Comparison of ENCODE assay signal across 12 cellular contexts in the genomic region with DNA sequence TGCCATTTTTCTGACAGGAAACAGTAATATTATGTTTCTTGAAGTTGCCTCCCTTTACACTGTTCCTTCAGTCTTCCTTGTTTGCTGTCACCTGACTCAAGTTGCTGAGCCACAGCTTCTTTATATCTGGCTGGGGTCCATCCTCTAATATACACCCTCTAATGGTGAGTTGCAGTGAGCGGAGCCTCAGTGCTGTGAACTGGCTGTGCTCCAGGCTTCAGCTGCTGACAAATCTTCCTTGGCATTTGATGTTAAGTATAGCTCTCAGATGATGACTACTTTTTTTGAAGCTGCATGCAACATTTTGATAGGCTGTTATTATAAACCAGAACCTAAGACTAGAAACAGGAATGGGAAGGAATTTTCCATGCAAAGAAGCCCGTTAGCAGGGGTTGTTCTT.
DNase-seq lines count a peak whose midpoint lies in the region; ATAC-seq, FAIRE-seq and TF ChIP-seq lines count a peak whose summit lies in the region.
"Had no signal": no experiment of that assay in that cellular context is flagged by ENCODE, and none has a peak within 500 bp of the region (broad histone marks: within the 10 kb centered on the region; RNA-seq: fewer than 3 reads in every experiment).

No MANE protein-coding gene starts in this region.

- no peaks in the 10 kb centered on the region for H3K9me2 ChIP-seq in neural cell (ENCODE audit: insufficient read depth, low read length)

- TF ChIP-seq POLR2A in H54 (IDR thresholded peaks at IDR 0.05; ENCODE audit: low read depth, low read length) (no peak), GM12891 (IDR thresholded peaks at IDR 0.05; ENCODE audit: low read depth, low read length) (no peak)

- TF ChIP-seq CTCF in OCI-LY3 (IDR thresholded peaks at IDR 0.05; ENCODE audit: low read depth, low read length) = no peak
- no peak for TF ChIP-seq CTCF in epithelial cell of esophagus (IDR thresholded peaks at IDR 0.05; ENCODE audit: insufficient read depth, low read depth, low read length, missing control alignments)
- TF ChIP-seq CTCF in neural cell (IDR thresholded peaks at IDR 0.05; ENCODE audit: poor library complexity, severe bottlenecking) = peak; percentile 11

- peaks cover 19% of the 10 kb centered on the region for H3K4me1 ChIP-seq in OCI-LY3 (ENCODE audit: low read length)

- H3K4me2 ChIP-seq in OCI-LY3 (ENCODE audit: low read length) (peak overlapping the region; percentile 3; the same call in 1 of the 2 replicates), neural cell (ENCODE audit: low read length) (no peak overlapping the region)

- H3K9ac ChIP-seq in OCI-LY3 (ENCODE audit: low read length) = no peak overlapping the region
- H3K9ac ChIP-seq in neural cell (ENCODE audit: low read length) = no peak overlapping the region

- no peak overlapping the region for H2AFZ ChIP-seq in OCI-LY3 (ENCODE audit: low read depth, low read length)
- no peak overlapping the region for H2AFZ ChIP-seq in neural cell (ENCODE audit: low read depth, low read length)

- no peaks in the 10 kb centered on the region for H3F3A ChIP-seq in neural cell (ENCODE audit: insufficient read depth, low read length, poor library complexity, severe bottlenecking)

- H4K20me1 ChIP-seq in OCI-LY3 (ENCODE audit: insufficient read depth, low read length) (no peaks in the 10 kb centered on the region), neural cell (ENCODE audit: insufficient read depth) (no peaks in the 10 kb centered on the region)

- H3K9me3 ChIP-seq in OCI-LY3 (ENCODE audit: insufficient read depth, low read length) (no peaks in the 10 kb centered on the region), neural cell (ENCODE audit: low read length) (no peaks in the 10 kb centered on the region)
- H3K9me3 ChIP-seq: thoracic aorta had no signal

- DNase-seq in H54 (ENCODE audit: insufficient read length, low spot score) (no peak), epithelial cell of esophagus (ENCODE audit: low read depth) (peak; percentile 40), iPS-NIHi11 (ENCODE audit: low spot score) (no peak), GM12891 (ENCODE audit: insufficient read length, low spot score) (no peak)
- DNase-seq: NCI-H510A treated with DMSO at 0.1 percent for 48 hours had no signal

- TF ChIP-seq RAD21 in neural cell (conservative IDR thresholded peaks at IDR 0.05) = no peak

- no peak overlapping the region for H3K27ac ChIP-seq in OCI-LY3 (ENCODE audit: low read length)
- no peak overlapping the region for H3K27ac ChIP-seq in neural cell (ENCODE audit: low read length)
- H3K27ac ChIP-seq: SK-N-MC, thoracic aorta had no signal

- H3K36me3 ChIP-seq in OCI-LY3 (replicated peaks; ENCODE audit: low read depth, low read length) (no peaks in the 10 kb centered on the region), neural cell (ENCODE audit: insufficient read depth, low read length) (no peaks in the 10 kb centered on the region)
- H3K36me3 ChIP-seq: thoracic aorta had no signal

- peak; percentile 60 for FAIRE-seq in H54 (lab: Jason Lieb, UNC)
- no peak for FAIRE-seq in GM12891 (lab: Jason Lieb, UNC)
- FAIRE-seq: islet of Langerhans had no signal

- H3K79me2 ChIP-seq in OCI-LY3 (ENCODE audit: low read length) = no peaks in the 10 kb centered on the region
- H3K79me2 ChIP-seq in neural cell (replicated peaks; ENCODE audit: insufficient read depth, low read length) = no peaks in the 10 kb centered on the region

- H3K27me3 ChIP-seq in OCI-LY3 (ENCODE audit: low read depth, low read length) = peaks cover 8% of the 10 kb centered on the region; the same call in 1 of the 2 replicates
- H3K27me3 ChIP-seq in neural cell (ENCODE audit: insufficient read depth, low read depth, low read length) = no peaks in the 10 kb centered on the region

- H3K4me3 ChIP-seq in OCI-LY3 (ENCODE audit: low read length) = no peak overlapping the region
- no peak overlapping the region for H3K4me3 ChIP-seq in epithelial cell of esophagus (ENCODE audit: low read length)
- H3K4me3 ChIP-seq in neural cell (ENCODE audit: low read length) = no peak overlapping the region
- H3K4me3 ChIP-seq: SK-N-MC, thoracic aorta had no signal

- no peak for ATAC-seq in HG03135 (IDR thresholded peaks at IDR 0.05; ENCODE audit: unreplicated experiment)
- no peak for ATAC-seq in GM19467 (IDR thresholded peaks at IDR 0.05; ENCODE audit: unreplicated experiment)

- TF ChIP-seq EP300 in neural cell (conservative IDR thresholded peaks at IDR 0.05; ENCODE audit: poor library complexity, severe bottlenecking) = no peak

TF ChIP-seq in neural cell, 6 proteins besides CTCF, POLR2A, EP300 and RAD21:
- TF ChIP-seq POLR2AphosphoS5 (IDR thresholded peaks at IDR 0.05) = no peak
- TF ChIP-seq EZH2 (IDR thresholded peaks at IDR 0.05; ENCODE audit: borderline replicate concordance, insufficient read depth, low read length, poor library complexity, severe bottlenecking) = no peak
- TF ChIP-seq MXI1 (conservative IDR thresholded peaks at IDR 0.05; ENCODE audit: poor library complexity, severe bottlenecking) = no peak
- TF ChIP-seq, protein P1, sequence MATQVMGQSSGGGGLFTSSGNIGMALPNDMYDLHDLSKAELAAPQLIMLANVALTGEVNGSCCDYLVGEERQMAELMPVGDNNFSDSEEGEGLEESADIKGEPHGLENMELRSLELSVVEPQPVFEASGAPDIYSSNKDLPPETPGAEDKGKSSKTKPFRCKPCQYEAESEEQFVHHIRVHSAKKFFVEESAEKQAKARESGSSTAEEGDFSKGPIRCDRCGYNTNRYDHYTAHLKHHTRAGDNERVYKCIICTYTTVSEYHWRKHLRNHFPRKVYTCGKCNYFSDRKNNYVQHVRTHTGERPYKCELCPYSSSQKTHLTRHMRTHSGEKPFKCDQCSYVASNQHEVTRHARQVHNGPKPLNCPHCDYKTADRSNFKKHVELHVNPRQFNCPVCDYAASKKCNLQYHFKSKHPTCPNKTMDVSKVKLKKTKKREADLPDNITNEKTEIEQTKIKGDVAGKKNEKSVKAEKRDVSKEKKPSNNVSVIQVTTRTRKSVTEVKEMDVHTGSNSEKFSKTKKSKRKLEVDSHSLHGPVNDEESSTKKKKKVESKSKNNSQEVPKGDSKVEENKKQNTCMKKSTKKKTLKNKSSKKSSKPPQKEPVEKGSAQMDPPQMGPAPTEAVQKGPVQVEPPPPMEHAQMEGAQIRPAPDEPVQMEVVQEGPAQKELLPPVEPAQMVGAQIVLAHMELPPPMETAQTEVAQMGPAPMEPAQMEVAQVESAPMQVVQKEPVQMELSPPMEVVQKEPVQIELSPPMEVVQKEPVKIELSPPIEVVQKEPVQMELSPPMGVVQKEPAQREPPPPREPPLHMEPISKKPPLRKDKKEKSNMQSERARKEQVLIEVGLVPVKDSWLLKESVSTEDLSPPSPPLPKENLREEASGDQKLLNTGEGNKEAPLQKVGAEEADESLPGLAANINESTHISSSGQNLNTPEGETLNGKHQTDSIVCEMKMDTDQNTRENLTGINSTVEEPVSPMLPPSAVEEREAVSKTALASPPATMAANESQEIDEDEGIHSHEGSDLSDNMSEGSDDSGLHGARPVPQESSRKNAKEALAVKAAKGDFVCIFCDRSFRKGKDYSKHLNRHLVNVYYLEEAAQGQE (IDR thresholded peaks at IDR 0.05; ENCODE audit: borderline replicate concordance) = no peak
- TF ChIP-seq SMC3 (conservative IDR thresholded peaks at IDR 0.05; ENCODE audit: poor library complexity) = no peak
- TF ChIP-seq TAF1 (IDR thresholded peaks at IDR 0.05; ENCODE audit: low read depth) = no peak
TF ChIP-seq in neural cell: peak in this region for 0.

TF ChIP-seq in GM12891, 5 proteins besides CTCF, POLR2A, EP300 and RAD21:
- TF ChIP-seq POLR2AphosphoS5 (IDR thresholded peaks at IDR 0.05; ENCODE audit: low read depth, low read length) (no peak), TAF1 (IDR thresholded peaks at IDR 0.05; ENCODE audit: low read depth, low read length) (no peak), PAX5 (IDR thresholded peaks at IDR 0.05; ENCODE audit: insufficient read depth, low read length, severe bottlenecking) (no peak), SPI1 (IDR thresholded peaks at IDR 0.05; ENCODE audit: low read depth, low read length) (no peak), POU2F2 (IDR thresholded peaks at IDR 0.05; ENCODE audit: low read depth, low read length) (no peak)
